Comparison of ENCODE assay signal across 9 cellular contexts in genomic region chr7:712601-713457, GRCh38. TPM values are rescaled to one million over a fixed set of nuclear protein-coding genes. Genes with fewer than 3 reads are reported as not detected.
DNase-seq lines count a peak whose midpoint lies in the region; ATAC-seq and TF ChIP-seq lines count a peak whose summit lies in the region.
"Had no signal": no experiment of that assay in that cellular context is flagged by ENCODE, and none has a peak within 500 bp of the region (broad histone marks: within the 10 kb centered on the region; RNA-seq: fewer than 3 reads in every experiment).

No MANE protein-coding gene starts in this region.

- in situ Hi-C loops in mammary epithelial cell (cut with MboI; ENCODE audit: low sequenced_read_pairs in 2 of 2) (no loop called here), brain microvascular endothelial cell (cut with HindIII; ENCODE audit: low pct_ligation_motif_present, low sequenced_read_pairs) (no loop called here)

- H3K9me3 Mint-ChIP-seq in MCF 10A (ENCODE audit: unreplicated experiment) = no peaks in the 10 kb centered on the region
- no peaks in the 10 kb centered on the region for H3K9me3 Mint-ChIP-seq in mesothelial cell of epicardium

- WGBS in mammary epithelial cell (ENCODE audit: low coverage, missing lambda C conversion rate) = 90% methylated on average over 2 of the region's 44 CpGs
- WGBS in urinary bladder = 37% methylated on average over 44 of the region's 44 CpGs

- CTCF ChIA-PET in MCF 10A (lab: Yijun Ruan, JAX) (interaction anchor here (1.0 kb wide), 1 partner anchor 74 kb away, joined by 3 read pairs; no protein-coding TSS in a partner anchor), mammary epithelial cell (lab: Charles Lee; ENCODE audit: low non-redundant PET) (no interaction called here)

- H3K27ac Mint-ChIP-seq in MCF 10A (ENCODE audit: low read depth, unreplicated experiment) = peak overlapping the region; percentile 59
- peak overlapping the region; percentile 21 for H3K27ac Mint-ChIP-seq in mesothelial cell of epicardium

- H3K27ac ChIP-seq in mammary epithelial cell (ENCODE audit: insufficient read depth, low read depth, low read length) = no peak overlapping the region
- H3K27ac ChIP-seq in brain microvascular endothelial cell = no peak overlapping the region
- no peak overlapping the region for H3K27ac ChIP-seq in urinary bladder (ENCODE audit: low read depth)

- no peak overlapping the region for H3K9ac ChIP-seq in mammary epithelial cell (ENCODE audit: insufficient read depth, low read length)

- DNase-seq in MCF 10A (ENCODE audit: unreplicated experiment) (no peak), mammary epithelial cell (no peak), brain microvascular endothelial cell (no peak), mesothelial cell of epicardium (ENCODE audit: low spot score in 2 of 2, unreplicated experiment in 2 of 2) (peak in 1 of 2 experiments; percentile 38), SW480 (ENCODE audit: low spot score) (no peak), NCI-H2171 treated with DMSO at 0.1 percent for 48 hours (lab: John Stamatoyannopoulos, UW) (no peak)
- DNase-seq: Karpas-422 had no signal

- H3K4me3 Mint-ChIP-seq in MCF 10A (ENCODE audit: unreplicated experiment) (no peak overlapping the region), mesothelial cell of epicardium (peak overlapping the region; percentile 62)

- H3K27me3 ChIP-seq in mammary epithelial cell (ENCODE audit: insufficient read depth, low read length) (no peaks in the 10 kb centered on the region), brain microvascular endothelial cell (replicated peaks) (no peaks in the 10 kb centered on the region)

- POLR2A ChIA-PET in MCF 10A (lab: Yijun Ruan, JAX) = no interaction called here

- H3K9me3 ChIP-seq in mammary epithelial cell (replicated peaks; ENCODE audit: insufficient read depth, low read length) = no peaks in the 10 kb centered on the region

- BruUV-seq in MCF 10A (replicated peaks; lab: Mats Ljungman, UMichigan) = no TSS peak
- no TSS peak for BruUV-seq in mammary epithelial cell (replicated peaks; lab: Mats Ljungman, UMichigan)

- ATAC-seq in HG03139 (IDR thresholded peaks at IDR 0.05; ENCODE audit: unreplicated experiment) = no peak

- intact Hi-C loops in MCF 10A (cut with micrococcal nuclease) (no loop called here), mammary epithelial cell (cut with micrococcal nuclease) (no loop called here)

- no peak overlapping the region for H2AFZ ChIP-seq in mammary epithelial cell (ENCODE audit: low read depth, low read length)

- H3K27me3 Mint-ChIP-seq in MCF 10A (ENCODE audit: insufficient read depth, unreplicated experiment) = no peaks in the 10 kb centered on the region
- H3K27me3 Mint-ChIP-seq in mesothelial cell of epicardium (ENCODE audit: low read depth) = no peaks in the 10 kb centered on the region

- dilution Hi-C loops in mammary epithelial cell (cut with HindIII; ENCODE audit: low sequenced_read_pairs) = no loop called here

- peaks cover 7% of the 10 kb centered on the region for H3K4me1 Mint-ChIP-seq in MCF 10A (ENCODE audit: insufficient read depth, unreplicated experiment)
- peaks cover 17% of the 10 kb centered on the region for H3K4me1 Mint-ChIP-seq in mesothelial cell of epicardium

- H3K4me3 ChIP-seq in mammary epithelial cell (replicated peaks in 1 of 3; ENCODE audit: insufficient read depth in 1 of 3, low read depth in 2 of 3, low read length in 3 of 3) (no peak overlapping the region), brain microvascular endothelial cell (ENCODE audit: low read depth, low read length) (peak overlapping the region; percentile 22), urinary bladder (ENCODE audit: low read depth, low read length) (peak overlapping the region; percentile 55)

- TF ChIP-seq CTCF in MCF 10A (IDR thresholded peaks at IDR 0.05; ENCODE audit: unreplicated experiment) (no peak), mammary epithelial cell (conservative IDR thresholded peaks at IDR 0.05 in 1 of 2, IDR thresholded peaks at IDR 0.05 in 1 of 2; ENCODE audit: extremely low read depth in 1 of 2, insufficient read depth in 1 of 2, low read depth in 1 of 2, low read length in 2 of 2) (no peak), brain microvascular endothelial cell (IDR thresholded peaks at IDR 0.05; ENCODE audit: low read depth, low read length, missing control alignments) (no peak), mesothelial cell of epicardium (IDR thresholded peaks at IDR 0.05; ENCODE audit: unreplicated experiment) (no peak)

- H3K4me1 ChIP-seq in mammary epithelial cell (ENCODE audit: insufficient read depth, low read length) (no peaks in the 10 kb centered on the region), urinary bladder (ENCODE audit: insufficient read depth) (no peaks in the 10 kb centered on the region)

- H4K20me1 ChIP-seq in mammary epithelial cell (ENCODE audit: insufficient read depth, low read length) = no peaks in the 10 kb centered on the region

- no peaks in the 10 kb centered on the region for H3K36me3 ChIP-seq in mammary epithelial cell (ENCODE audit: insufficient read depth, low read length)
- H3K36me3 ChIP-seq in brain microvascular endothelial cell (replicated peaks) = no peaks in the 10 kb centered on the region
- no peaks in the 10 kb centered on the region for H3K36me3 ChIP-seq in urinary bladder (ENCODE audit: insufficient read depth)

- H3K4me2 ChIP-seq in mammary epithelial cell (ENCODE audit: insufficient read depth, low read depth, low read length) = no peak overlapping the region

- peaks cover 3% of the 10 kb centered on the region for H3K79me2 ChIP-seq in mammary epithelial cell (ENCODE audit: insufficient read depth, low read length)

- H3K36me3 Mint-ChIP-seq in MCF 10A (ENCODE audit: insufficient read depth, unreplicated experiment) (peaks cover 6% of the 10 kb centered on the region), mesothelial cell of epicardium (peaks cover 10% of the 10 kb centered on the region)

RNA-seq across cellular contexts. Expression of gene DNAAF5, which starts 13.7 kb away (rescaled TPM):
- total RNA-seq in MCF 10A (2022) = 35.6 and 37.6 TPM in 2 replicates
- 10 to 100 TPM; 27.8 to 34.0 TPM for total RNA-seq in mammary epithelial cell
- polyA plus RNA-seq in mammary epithelial cell = 52.4 TPM
- 64.4 TPM for polyA minus RNA-seq in mammary epithelial cell
- total RNA-seq in mesothelial cell of epicardium = 33.9 to 39.0 TPM (median 36.9 TPM) in 3 replicates
- 10.6 TPM for total RNA-seq in urinary bladder
- polyA plus RNA-seq in urinary bladder = 20.9 TPM

RNA-seq across cellular contexts. Expression of gene PRKAR1B, which starts 14.3 kb away (rescaled TPM):
- total RNA-seq in MCF 10A (2022) (25.4 and 31.5 TPM in 2 replicates), mammary epithelial cell (10 to 100 TPM; 24.3 to 34.5 TPM), mesothelial cell of epicardium (48.0 to 53.7 TPM (median 50.6 TPM) in 3 replicates), urinary bladder (12.3 TPM)
- polyA plus RNA-seq in mammary epithelial cell (31.9 TPM), urinary bladder (13.7 TPM)
- 39.9 TPM for polyA minus RNA-seq in mammary epithelial cell

Comparison
In these comparisons a context has a peak if more than half of its experiments do, and no peak if none do; other contexts are left out.
1. H3K4me3 ChIP-seq: peak in brain microvascular endothelial cell (single experiment) and urinary bladder (single experiment); none in mammary epithelial cell (0 of 3).